ENCODE assay signal across 42 cellular contexts in the genomic region with DNA sequence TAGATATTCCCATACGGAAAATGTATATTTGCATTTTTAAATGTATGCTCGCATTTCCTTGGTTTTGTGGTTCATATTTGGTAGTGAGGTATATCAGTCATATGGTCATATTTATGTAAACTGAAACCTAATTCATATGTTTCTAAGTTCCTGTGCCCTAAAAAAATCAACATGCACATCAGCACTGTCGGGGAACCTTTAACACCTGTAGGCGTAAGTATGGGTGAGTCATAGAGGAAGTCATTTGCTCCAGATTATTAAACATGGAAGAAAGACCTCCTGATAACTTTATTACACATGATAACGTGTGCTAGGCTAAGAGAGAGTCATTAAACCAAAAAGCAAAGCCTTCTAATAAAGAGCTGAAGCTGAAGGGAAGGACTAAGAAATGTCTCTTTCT.
"Had no signal": no experiment of that assay in that cellular context is flagged by ENCODE, and none has a peak within 500 bp of the region (broad histone marks: within the 10 kb centered on the region; RNA-seq: fewer than 3 reads in every experiment).

No MANE protein-coding gene starts in this region.

- H3K27ac Mint-ChIP-seq: activated CD4-positive, alpha-beta memory T cell treated with anti-CD3 and anti-CD28 coated beads, Interleukin-2, amount 10 ng/mL, durations not matched to agents 7 days and 5 days; activated CD8-positive, alpha-beta memory T cell treated with anti-CD3 and anti-CD28 coated beads, Interleukin-2, amount 10 ng/mL, durations not matched to agents 7 days and 5 days; activated naive CD4-positive, alpha-beta T cell treated with anti-CD3 and anti-CD28 coated beads, Interleukin-2, amount 50 U/mL, for 24 hours; activated naive CD8-positive, alpha-beta T cell treated with anti-CD3 and anti-CD28 coated beads, Interleukin-2, amount 10 ng/mL, durations not matched to agents 7 days and 5 days; activated T-cell treated with anti-CD3 and anti-CD28 coated beads, Interleukin-2, amount 50 U/mL, for 72 hours; activated T-helper 17 cell treated with anti-CD3 and anti-CD28 coated beads, Interleukin-2, amount 50 U/mL, for 72 hours had no signal

- H3K27me3 ChIP-seq: ascending aorta, body of pancreas, breast epithelium, SJSA1 had no signal

- H3K9me3 ChIP-seq: ascending aorta, body of pancreas, breast epithelium, SJSA1, SK-N-SH had no signal

- H3K9me3 Mint-ChIP-seq: activated CD4-positive, alpha-beta memory T cell treated with anti-CD3 and anti-CD28 coated beads, Interleukin-2, amount 10 ng/mL, durations not matched to agents 7 days and 5 days; activated naive CD8-positive, alpha-beta T cell treated with anti-CD3 and anti-CD28 coated beads, Interleukin-2, amount 10 ng/mL, durations not matched to agents 7 days and 5 days had no signal

- ATAC-seq: activated CD8-positive, alpha-beta memory T cell treated with anti-CD3 and anti-CD28 coated beads, Interleukin-2, amount 10 ng/mL, durations not matched to agents 7 days and 5 days; activated T-cell treated with anti-CD3 and anti-CD28 coated beads, Interleukin-2, amount 50 U/mL, for 72 hours; activated T-helper 17 cell treated with anti-CD3 and anti-CD28 coated beads, Interleukin-2, amount 50 U/mL, for 72 hours; body of pancreas; Panc1 had no signal

- H3K36me3 ChIP-seq: ascending aorta, breast epithelium, SJSA1, WERI-Rb-1 had no signal

- H3K4me3 Mint-ChIP-seq: activated CD4-positive, alpha-beta memory T cell treated with anti-CD3 and anti-CD28 coated beads, Interleukin-2, amount 10 ng/mL, durations not matched to agents 7 days and 5 days; activated CD8-positive, alpha-beta memory T cell treated with anti-CD3 and anti-CD28 coated beads, Interleukin-2, amount 10 ng/mL, durations not matched to agents 7 days and 5 days; activated naive CD4-positive, alpha-beta T cell treated with anti-CD3 and anti-CD28 coated beads, Interleukin-2, amount 50 U/mL, for 24 hours; activated naive CD8-positive, alpha-beta T cell treated with anti-CD3 and anti-CD28 coated beads, Interleukin-2, amount 10 ng/mL, durations not matched to agents 7 days and 5 days; activated T-cell treated with anti-CD3 and anti-CD28 coated beads, Interleukin-2, amount 50 U/mL, for 72 hours; activated T-helper 17 cell treated with anti-CD3 and anti-CD28 coated beads, Interleukin-2, amount 50 U/mL, for 72 hours had no signal

- DNase-seq: activated CD4-positive, alpha-beta memory T cell treated with anti-CD3 and anti-CD28 coated beads, Interleukin-2, amount 10 ng/mL, durations not matched to agents 7 days and 5 days; activated CD4-positive, alpha-beta T cell treated with anti-CD3 and anti-CD28 coated beads for 1 hour; activated CD4-positive, alpha-beta T cell treated with anti-CD3 and anti-CD28 coated beads for 48 hours; activated CD4-positive, CD25-positive, alpha-beta regulatory T cell; activated CD8-positive, alpha-beta memory T cell treated with anti-CD3 and anti-CD28 coated beads for 24 hours; activated CD8-positive, alpha-beta memory T cell treated with anti-CD3 and anti-CD28 coated beads, Interleukin-2, amount 10 ng/mL, durations not matched to agents 7 days and 5 days; activated CD8-positive, alpha-beta memory T cell treated with anti-CD3 and anti-CD28 coated beads, Interleukin-2, amount 50 U/mL, for 48 hours; activated effector memory CD4-positive, alpha-beta T cell treated with anti-CD3 and anti-CD28 coated beads, Interleukin-2, amount 50 U/mL, for 16 hours; activated naive CD4-positive, alpha-beta T cell treated with Interleukin-2 at 50 U/mL for 16 hours; activated naive CD8-positive, alpha-beta T cell treated with anti-CD3 and anti-CD28 coated beads, Interleukin-2, amount 10 ng/mL, durations not matched to agents 7 days and 5 days; activated T-cell treated with anti-CD3 and anti-CD28 coated beads, Interleukin-2, amount 50 U/mL, for 72 hours; amygdala; body of pancreas; caudate nucleus; cerebellar nuclear complex; Karpas-422; KBM-7; NCI-H1048; NCI-H1105 treated with DMSO at 0.1 percent for 48 hours; NCI-H1436; NCI-H187; NCI-H2029 treated with DMSO at 0.1 percent for 48 hours; NCI-H2107; NCI-H2171 treated with DMSO at 0.1 percent for 48 hours; NCI-H2227 treated with DMSO at 0.1 percent for 48 hours; NCI-H446; NCI-H510A treated with DMSO at 0.1 percent for 48 hours; NCI-H526 treated with DMSO at 0.1 percent for 48 hours; NCI-H82; RPMI8226; SHP77 treated with DMSO at 0.1 percent for 48 hours; SK-N-SH; T-helper 1 cell; T-helper 2 cell; T-helper 9 cell; WERI-Rb-1 had no signal

- H3K4me1 Mint-ChIP-seq: activated CD4-positive, alpha-beta memory T cell treated with anti-CD3 and anti-CD28 coated beads, Interleukin-2, amount 10 ng/mL, durations not matched to agents 7 days and 5 days; activated CD8-positive, alpha-beta memory T cell treated with anti-CD3 and anti-CD28 coated beads, Interleukin-2, amount 10 ng/mL, durations not matched to agents 7 days and 5 days; activated naive CD4-positive, alpha-beta T cell treated with anti-CD3 and anti-CD28 coated beads, Interleukin-2, amount 50 U/mL, for 24 hours; activated naive CD8-positive, alpha-beta T cell treated with anti-CD3 and anti-CD28 coated beads, Interleukin-2, amount 10 ng/mL, durations not matched to agents 7 days and 5 days; activated T-helper 17 cell treated with anti-CD3 and anti-CD28 coated beads, Interleukin-2, amount 50 U/mL, for 72 hours had no signal

- H3K4me3 ChIP-seq: ascending aorta, body of pancreas, breast epithelium, SJSA1 had no signal

- H3K36me3 Mint-ChIP-seq: activated CD8-positive, alpha-beta memory T cell treated with anti-CD3 and anti-CD28 coated beads, Interleukin-2, amount 10 ng/mL, durations not matched to agents 7 days and 5 days; activated naive CD4-positive, alpha-beta T cell treated with anti-CD3 and anti-CD28 coated beads, Interleukin-2, amount 50 U/mL, for 24 hours; activated naive CD8-positive, alpha-beta T cell treated with anti-CD3 and anti-CD28 coated beads, Interleukin-2, amount 10 ng/mL, durations not matched to agents 7 days and 5 days had no signal

- H3K27me3 Mint-ChIP-seq: activated CD4-positive, alpha-beta memory T cell treated with anti-CD3 and anti-CD28 coated beads, Interleukin-2, amount 10 ng/mL, durations not matched to agents 7 days and 5 days; activated CD8-positive, alpha-beta memory T cell treated with anti-CD3 and anti-CD28 coated beads, Interleukin-2, amount 10 ng/mL, durations not matched to agents 7 days and 5 days; activated naive CD4-positive, alpha-beta T cell treated with anti-CD3 and anti-CD28 coated beads, Interleukin-2, amount 50 U/mL, for 24 hours; activated naive CD8-positive, alpha-beta T cell treated with anti-CD3 and anti-CD28 coated beads, Interleukin-2, amount 10 ng/mL, durations not matched to agents 7 days and 5 days; activated T-helper 17 cell treated with anti-CD3 and anti-CD28 coated beads, Interleukin-2, amount 50 U/mL, for 72 hours had no signal

- H3K27ac ChIP-seq: ascending aorta, body of pancreas, breast epithelium, SJSA1, WERI-Rb-1 had no signal

- H3K4me1 ChIP-seq: ascending aorta, body of pancreas, breast epithelium, SJSA1 had no signal
